Comparison of ENCODE assay signal across 12 cellular contexts in genomic region chr9:34562136-34562745, GRCh38. TPM values are rescaled to one million over a fixed set of nuclear protein-coding genes. Genes with fewer than 3 reads are reported as not detected.
DNase-seq lines count a peak whose midpoint lies in the region; ATAC-seq and TF ChIP-seq lines count a peak whose summit lies in the region.
"Had no signal": no experiment of that assay in that cellular context is flagged by ENCODE, and none has a peak within 500 bp of the region (broad histone marks: within the 10 kb centered on the region; RNA-seq: fewer than 3 reads in every experiment).

No MANE protein-coding gene starts in this region.

- H3K27me3 ChIP-seq in skeletal muscle tissue (ENCODE audit: control insufficient read depth in 3 of 3, insufficient read depth in 3 of 3, low read length in 3 of 3), result peaks cover 0 to 4% (median 4%) of the 10 kb centered on the region in 3 donors

- H3K4me1 Mint-ChIP-seq in endothelial cell (ENCODE audit: unreplicated experiment), result peaks cover 44% of the 10 kb centered on the region
- peaks cover 0 to 4% (median 0%) of the 10 kb centered on the region in 4 donors for H3K4me1 Mint-ChIP-seq in naive thymus-derived CD8-positive, alpha-beta T cell

- peak overlapping the region; percentile 10 for H3K27ac ChIP-seq in skeletal muscle tissue (ENCODE audit: low read depth, low read length)

- peaks cover 6% of the 10 kb centered on the region for H3K36me3 Mint-ChIP-seq in endothelial cell (ENCODE audit: low read depth, unreplicated experiment)
- no peaks in the 10 kb centered on the region for H3K36me3 Mint-ChIP-seq in naive thymus-derived CD8-positive, alpha-beta T cell

- peaks cover 44 to 53% (median 51%) of the 10 kb centered on the region in 3 donors for H3K4me1 ChIP-seq in skeletal muscle tissue (ENCODE audit: control insufficient read depth in 3 of 3, insufficient read depth in 3 of 3, low read length in 3 of 3)

- peaks cover 0 to 12% (median 9%) of the 10 kb centered on the region in 3 donors for H3K36me3 ChIP-seq in skeletal muscle tissue (ENCODE audit: control insufficient read depth in 3 of 3, insufficient read depth in 3 of 3, low read length in 3 of 3)

- POLR2A ChIA-PET in naive thymus-derived CD8-positive, alpha-beta T cell (lab: Charles Lee), result no interaction called here

- TF ChIP-seq CTCF in NB4 (IDR thresholded peaks at IDR 0.05; ENCODE audit: low read depth, low read length) (peak; percentile 99), endothelial cell (IDR thresholded peaks at IDR 0.05; ENCODE audit: unreplicated experiment) (peak; percentile 91)

- H3K27me3 Mint-ChIP-seq in endothelial cell (ENCODE audit: unreplicated experiment), result peaks cover 23% of the 10 kb centered on the region
- peaks cover 27 to 67% (median 59%) of the 10 kb centered on the region in 5 donors for H3K27me3 Mint-ChIP-seq in naive thymus-derived CD8-positive, alpha-beta T cell

- no peak overlapping the region for H3K4me3 ChIP-seq in NB4 (ENCODE audit: low read depth, low read length)
- H3K4me3 ChIP-seq in skeletal muscle tissue (ENCODE audit: low read length in 3 of 3), result no peak overlapping the region

- ATAC-seq in naive thymus-derived CD8-positive, alpha-beta T cell, result no peak
- no peak for ATAC-seq in GM21529 (IDR thresholded peaks at IDR 0.05; ENCODE audit: unreplicated experiment)

- no peak for TF ChIP-seq POLR2A in NB4 (IDR thresholded peaks at IDR 0.05; ENCODE audit: extremely low read depth, insufficient read length)

- no peak overlapping the region for H3K4me3 Mint-ChIP-seq in endothelial cell (ENCODE audit: unreplicated experiment)
- H3K4me3 Mint-ChIP-seq in naive thymus-derived CD8-positive, alpha-beta T cell, result no peak overlapping the region

- H3K27ac Mint-ChIP-seq in endothelial cell (ENCODE audit: unreplicated experiment), result no peak overlapping the region
- no peak overlapping the region for H3K27ac Mint-ChIP-seq in naive thymus-derived CD8-positive, alpha-beta T cell

- no peaks in the 10 kb centered on the region for H3K9me3 ChIP-seq in skeletal muscle tissue (ENCODE audit: control insufficient read depth in 3 of 3, low read length in 3 of 3)

- no peaks in the 10 kb centered on the region for H3K9me3 Mint-ChIP-seq in endothelial cell (ENCODE audit: unreplicated experiment)
- H3K9me3 Mint-ChIP-seq in naive thymus-derived CD8-positive, alpha-beta T cell, result peaks cover 0 to 4% (median 0%) of the 10 kb centered on the region in 9 donors

- DNase-seq in activated CD4-positive, alpha-beta T cell treated with anti-CD3 and anti-CD28 coated beads, Interleukin-2, amount 50 U/mL, for 48 hours, result peak; percentile 52 to 59
- no peak for DNase-seq in activated CD4-positive, alpha-beta T cell treated with anti-CD3 and anti-CD28 coated beads for 1 hour
- peak; percentile 62 for DNase-seq in NB4 (ENCODE audit: low read depth)
- DNase-seq in endothelial cell (ENCODE audit: low spot score), result no peak
- no peak for DNase-seq in naive thymus-derived CD8-positive, alpha-beta T cell
- no peak for DNase-seq in SK-N-DZ (ENCODE audit: low spot score)
- DNase-seq: effector memory CD4-positive, alpha-beta T cell; HCEC 1CT; NCI-H1105 treated with DMSO at 0.1 percent for 48 hours; stimulated activated naive CD4-positive, alpha-beta T cell treated with Interleukin-2 at 50 U/mL for 16 hours had no signal

- no peak overlapping the region for H3K9ac ChIP-seq in skeletal muscle tissue (ENCODE audit: low read depth in 1 of 3, low read length in 3 of 3)

RNA-seq across cellular contexts. Expression of gene CNTFR, which starts 27.3 kb away (rescaled TPM):
- total RNA-seq in endothelial cell (ENCODE audit: unreplicated experiment), result 3.1 TPM
- total RNA-seq in skeletal muscle tissue, result 3.1 TPM
- not detected for total RNA-seq in naive thymus-derived CD8-positive, alpha-beta T cell
- not detected for polyA plus RNA-seq in naive thymus-derived CD8-positive, alpha-beta T cell
- polyA plus RNA-seq in SK-N-DZ (2014; cell fraction: cytosol; rRNA removed), result 85.6 and 98.3 TPM in 2 replicates
- 45.4 and 60.6 TPM in 2 replicates for polyA plus RNA-seq in SK-N-DZ (2014; cell fraction: nucleus; rRNA removed)

RNA-seq across cellular contexts. Expression of gene ENHO, which starts 39.5 kb away (rescaled TPM):
- 4.1 TPM for total RNA-seq in endothelial cell (ENCODE audit: unreplicated experiment)
- total RNA-seq in skeletal muscle tissue, result 4.2 TPM
- under 1 TPM in 1 of 2 experiments, not detected in 1; 0.36 TPM for total RNA-seq in naive thymus-derived CD8-positive, alpha-beta T cell
- under 1 TPM; 0.19 to 0.24 (median 0.21) TPM for polyA plus RNA-seq in naive thymus-derived CD8-positive, alpha-beta T cell
- polyA plus RNA-seq in SK-N-DZ (2014; cell fraction: cytosol; rRNA removed), result 50.2 and 61.0 TPM in 2 replicates
- polyA plus RNA-seq in SK-N-DZ (2014; cell fraction: nucleus; rRNA removed), result 21.5 and 35.3 TPM in 2 replicates

RNA-seq across cellular contexts. Expression of gene RPP25L, which starts 49.7 kb away (rescaled TPM):
- 12.9 TPM for total RNA-seq in endothelial cell (ENCODE audit: unreplicated experiment)
- total RNA-seq in skeletal muscle tissue, result 25.6 TPM
- total RNA-seq in naive thymus-derived CD8-positive, alpha-beta T cell, result 10 to 100 TPM; 20.5 to 22.2 TPM
- 10 to 100 TPM; 28.7 to 51.7 (median 45.1) TPM for polyA plus RNA-seq in naive thymus-derived CD8-positive, alpha-beta T cell
- 31.2 and 38.8 TPM in 2 replicates for polyA plus RNA-seq in SK-N-DZ (2014; cell fraction: cytosol; rRNA removed)
- polyA plus RNA-seq in SK-N-DZ (2014; cell fraction: nucleus; rRNA removed), result 21.2 and 32.3 TPM in 2 replicates

RNA-seq across cellular contexts. Expression of gene DCTN3, which starts 58.1 kb away (rescaled TPM):
- total RNA-seq in endothelial cell (ENCODE audit: unreplicated experiment) (81.5 TPM), skeletal muscle tissue (67.8 TPM)
- 10 to 100 TPM; 60.0 to 69.6 TPM for total RNA-seq in naive thymus-derived CD8-positive, alpha-beta T cell
- 100 to 1,000 TPM; 117 to 140 (median 124) TPM for polyA plus RNA-seq in naive thymus-derived CD8-positive, alpha-beta T cell
- 57.8 and 72.5 TPM in 2 replicates for polyA plus RNA-seq in SK-N-DZ (2014; cell fraction: cytosol; rRNA removed)
- polyA plus RNA-seq in SK-N-DZ (2014; cell fraction: nucleus; rRNA removed), result 49.2 and 57.7 TPM in 2 replicates

Comparison
In these comparisons a context has a peak if more than half of its experiments do, and no peak if none do; other contexts are left out.
1. DNase-seq: peak in activated CD4-positive, alpha-beta T cell treated with anti-CD3 and anti-CD28 coated beads, Interleukin-2, amount 50 U/mL, for 48 hours (2 of 2) and NB4 (single experiment); none in activated CD4-positive, alpha-beta T cell treated with anti-CD3 and anti-CD28 coated beads for 1 hour (single experiment), endothelial cell (single experiment), naive thymus-derived CD8-positive, alpha-beta T cell (0 of 10) and SK-N-DZ (single experiment).